In the genomic region with DNA sequence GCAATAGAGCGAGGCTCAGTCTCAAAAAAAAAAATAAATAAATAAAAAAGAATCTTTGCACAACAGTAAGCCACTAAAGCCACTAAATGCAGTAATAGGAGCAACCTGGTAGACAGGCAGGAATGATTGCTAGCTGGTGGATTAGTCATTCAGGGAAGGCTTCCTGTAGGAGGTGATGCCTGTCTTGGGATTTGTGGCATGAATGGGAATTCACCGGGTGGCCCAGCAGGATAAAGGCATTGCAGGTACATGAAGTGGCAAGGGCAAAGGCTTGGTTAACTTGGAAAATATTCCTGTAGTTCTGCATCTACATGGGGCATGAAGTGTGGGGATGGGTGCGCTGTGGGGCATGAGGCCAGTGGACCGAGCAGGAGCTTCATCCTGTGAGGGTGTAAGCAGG, we compare ENCODE assay signal across 18 cellular contexts.
DNase-seq lines count a peak whose midpoint lies in the region; ATAC-seq, FAIRE-seq and TF ChIP-seq lines count a peak whose summit lies in the region.
"Had no signal": no experiment of that assay in that cellular context is flagged by ENCODE, and none has a peak within 500 bp of the region (broad histone marks: within the 10 kb centered on the region; RNA-seq: fewer than 3 reads in every experiment).

No MANE protein-coding gene starts in this region.

- DNase-seq in A549 (ENCODE audit: low read depth in 1 of 2, low spot score in 1 of 2) (no peak), H9 (no peak), astrocyte (ENCODE audit: low read depth) (no peak), trophoblast cell (peak; percentile 86 to 89), sigmoid colon (no peak), SJCRH30 (no peak)
- no peak for DNase-seq in activated CD4-positive, alpha-beta memory T cell treated with anti-CD3 and anti-CD28 coated beads, Interleukin-2, amount 10 ng/mL, durations not matched to agents 7 days and 5 days
- DNase-seq: CD4-positive, alpha-beta memory T cell; NCI-H1092 treated with DMSO at 0.1 percent for 48 hours; NCI-H1436 treated with DMSO at 0.1 percent for 48 hours; NCI-H1930; Peyer's patch had no signal

- TF ChIP-seq POLR2A in A549 (IDR thresholded peaks at IDR 0.05; ENCODE audit: low read length), result no peak
- TF ChIP-seq POLR2A in sigmoid colon (IDR thresholded peaks at IDR 0.05), result no peak

- H3K23ac ChIP-seq in H9 (ENCODE audit: insufficient read length, low read depth, low read length) (no peak overlapping the region), trophoblast cell (ENCODE audit: low read length) (no peak overlapping the region)

- H2BK5ac ChIP-seq in H9 (ENCODE audit: insufficient read length, low read length) (no peak overlapping the region), trophoblast cell (ENCODE audit: low read depth, low read length, poor library complexity) (no peak overlapping the region)

- POLR2A ChIA-PET in A549 (lab: Yijun Ruan, JAX), result no interaction called here
- POLR2A ChIA-PET in activated CD4-positive, alpha-beta memory T cell treated with anti-CD3 and anti-CD28 coated beads, Interleukin-2, amount 10 ng/mL, durations not matched to agents 7 days and 5 days (lab: Charles Lee), result no interaction called here

- no peak overlapping the region for H2BK20ac ChIP-seq in H9 (ENCODE audit: low read depth, low read length, poor library complexity, severe bottlenecking)

- H3K79me2 ChIP-seq in H9 (ENCODE audit: insufficient read depth, low read length) (no peaks in the 10 kb centered on the region), astrocyte (ENCODE audit: insufficient read depth, low read length) (no peaks in the 10 kb centered on the region), trophoblast cell (ENCODE audit: control insufficient read depth, insufficient read depth, low read length, poor library complexity) (no peaks in the 10 kb centered on the region)

- no peak overlapping the region for H2BK12ac ChIP-seq in H9 (ENCODE audit: insufficient read length, low read depth, low read length)
- no peak overlapping the region for H2BK12ac ChIP-seq in trophoblast cell (ENCODE audit: low read length)

- H3K4me3 ChIP-seq in A549 (no peak overlapping the region), astrocyte (ENCODE audit: insufficient read depth, low read depth, low read length) (no peak overlapping the region), trophoblast cell (ENCODE audit: low read depth, low read length) (no peak overlapping the region), sigmoid colon (no peak overlapping the region), SJCRH30 (no peak overlapping the region)
- H3K4me3 ChIP-seq: BLaER1, HAP-1, Peyer's patch, SJSA1 had no signal

- H3K36me3 Mint-ChIP-seq in H9 (ENCODE audit: insufficient read depth in 1 of 3, low read depth in 3 of 3) (no peaks in the 10 kb centered on the region), astrocyte (ENCODE audit: low read depth, unreplicated experiment) (no peaks in the 10 kb centered on the region)
- H3K36me3 Mint-ChIP-seq in activated CD4-positive, alpha-beta memory T cell treated with anti-CD3 and anti-CD28 coated beads, Interleukin-2, amount 10 ng/mL, durations not matched to agents 7 days and 5 days (ENCODE audit: low read depth), result peaks cover 23% of the 10 kb centered on the region

- H4K8ac ChIP-seq in H9 (replicated peaks; ENCODE audit: insufficient read length, low read depth, low read length), result no peak overlapping the region
- H4K8ac ChIP-seq in trophoblast cell (ENCODE audit: low read depth, low read length), result no peak overlapping the region

- H2AFZ ChIP-seq in H9 (ENCODE audit: low read length), result no peak overlapping the region
- H2AFZ ChIP-seq in astrocyte (ENCODE audit: low read depth, low read length), result no peak overlapping the region
- no peak overlapping the region for H2AFZ ChIP-seq in trophoblast cell (ENCODE audit: insufficient read depth, low read length, poor library complexity)

- no peaks in the 10 kb centered on the region for H3K23me2 ChIP-seq in H9 (ENCODE audit: insufficient read length, low read depth, low read length, poor library complexity, severe bottlenecking)

- no peak for TF ChIP-seq RAD21 in A549 (conservative IDR thresholded peaks at IDR 0.05 in 1 of 2, IDR thresholded peaks at IDR 0.05 in 1 of 2)

- no peak overlapping the region for H3K56ac ChIP-seq in H9 (ENCODE audit: insufficient read length, low read depth, low read length)

- H2BK15ac ChIP-seq in H9 (ENCODE audit: low read depth, low read length), result no peak overlapping the region

- H3K9me3 Mint-ChIP-seq in H9, result no peaks in the 10 kb centered on the region
- no peaks in the 10 kb centered on the region for H3K9me3 Mint-ChIP-seq in astrocyte (ENCODE audit: unreplicated experiment)
- H3K9me3 Mint-ChIP-seq in activated CD4-positive, alpha-beta memory T cell treated with anti-CD3 and anti-CD28 coated beads, Interleukin-2, amount 10 ng/mL, durations not matched to agents 7 days and 5 days, result no peaks in the 10 kb centered on the region
- H3K9me3 Mint-ChIP-seq: CD4-positive, alpha-beta memory T cell had no signal

- CTCF ChIA-PET in A549 (lab: Yijun Ruan, JAX), result no interaction called here
- CTCF ChIA-PET in activated CD4-positive, alpha-beta memory T cell treated with anti-CD3 and anti-CD28 coated beads, Interleukin-2, amount 10 ng/mL, durations not matched to agents 7 days and 5 days (lab: Charles Lee), result no interaction called here

- H3K4me2 ChIP-seq in A549 (no peak overlapping the region), H9 (ENCODE audit: insufficient read depth, insufficient read length, low read length) (no peak overlapping the region), astrocyte (ENCODE audit: low read length) (no peak overlapping the region), trophoblast cell (ENCODE audit: low read length) (no peak overlapping the region)
- H3K4me2 ChIP-seq: BLaER1, KMS-11 had no signal

- no peak overlapping the region for H3K14ac ChIP-seq in H9 (ENCODE audit: insufficient read depth, low read length)
- no peak overlapping the region for H3K14ac ChIP-seq in trophoblast cell (ENCODE audit: low read length)

- intact Hi-C loops in sigmoid colon (cut with DNase I), result no loop called here

- no peak overlapping the region for H4K12ac ChIP-seq in trophoblast cell (ENCODE audit: low read depth, low read length)

- no peak for ATAC-seq in A549

- H2BK120ac ChIP-seq in H9 (ENCODE audit: low read depth, low read length, poor library complexity, severe bottlenecking) (no peak overlapping the region), trophoblast cell (ENCODE audit: insufficient read depth, low read length, poor library complexity) (no peak overlapping the region)

- H3K27ac Mint-ChIP-seq in H9 (peak overlapping the region in 2 of 3 experiments; percentile 31 to 46; a peak in 1 of 7 replicates), astrocyte (ENCODE audit: unreplicated experiment) (no peak overlapping the region)
- H3K27ac Mint-ChIP-seq in activated CD4-positive, alpha-beta memory T cell treated with anti-CD3 and anti-CD28 coated beads, Interleukin-2, amount 10 ng/mL, durations not matched to agents 7 days and 5 days, result no peak overlapping the region

- TF ChIP-seq EP300 in A549 (IDR thresholded peaks at IDR 0.05) (no peak), sigmoid colon (IDR thresholded peaks at IDR 0.05) (no peak)

- no peak overlapping the region for H4K5ac ChIP-seq in H9 (ENCODE audit: insufficient read length, low read depth, low read length)

- H3K9ac ChIP-seq in H9 (ENCODE audit: extremely low read depth, insufficient read length, low read length) (no peak overlapping the region), astrocyte (ENCODE audit: low read length) (no peak overlapping the region), trophoblast cell (ENCODE audit: low read length) (no peak overlapping the region)
- H3K9ac ChIP-seq: BLaER1, KMS-11 had no signal

- no peaks in the 10 kb centered on the region for H3K36me3 ChIP-seq in astrocyte (ENCODE audit: insufficient read depth, low read length)
- H3K36me3 ChIP-seq in trophoblast cell (ENCODE audit: control insufficient read depth in 1 of 2, insufficient read depth in 2 of 2, low read length in 2 of 2), result peaks cover 0 to 8% of the 10 kb centered on the region in 2 experiments
- no peaks in the 10 kb centered on the region for H3K36me3 ChIP-seq in sigmoid colon
- no peaks in the 10 kb centered on the region for H3K36me3 ChIP-seq in SJCRH30
- H3K36me3 ChIP-seq: HAP-1, Peyer's patch, SJSA1 had no signal

- no peaks in the 10 kb centered on the region for H3K27me3 ChIP-seq in H9 (ENCODE audit: insufficient read depth, low read length)
- H3K27me3 ChIP-seq in astrocyte (ENCODE audit: insufficient read depth, low read length), result peaks cover 11% of the 10 kb centered on the region
- H3K27me3 ChIP-seq in trophoblast cell (ENCODE audit: insufficient read depth, low read length), result no peaks in the 10 kb centered on the region
- H3K27me3 ChIP-seq in sigmoid colon, result no peaks in the 10 kb centered on the region
- H3K27me3 ChIP-seq in SJCRH30, result no peaks in the 10 kb centered on the region
- H3K27me3 ChIP-seq: BLaER1, Peyer's patch, SJSA1 had no signal

- H3K27me3 Mint-ChIP-seq in H9 (ENCODE audit: low read depth), result no peaks in the 10 kb centered on the region
- peaks cover 5% of the 10 kb centered on the region for H3K27me3 Mint-ChIP-seq in astrocyte (ENCODE audit: low read depth, unreplicated experiment)
- no peaks in the 10 kb centered on the region for H3K27me3 Mint-ChIP-seq in activated CD4-positive, alpha-beta memory T cell treated with anti-CD3 and anti-CD28 coated beads, Interleukin-2, amount 10 ng/mL, durations not matched to agents 7 days and 5 days
- H3K27me3 Mint-ChIP-seq: CD4-positive, alpha-beta memory T cell had no signal

- H3K27ac ChIP-seq in A549 (no peak overlapping the region), H9 (ENCODE audit: insufficient read length, low read depth, low read length) (no peak overlapping the region), astrocyte (ENCODE audit: low read depth, low read length) (no peak overlapping the region), trophoblast cell (ENCODE audit: low read depth, low read length) (no peak overlapping the region), sigmoid colon (no peak overlapping the region), SJCRH30 (no peak overlapping the region)
- H3K27ac ChIP-seq: BLaER1, HL-60, KMS-11, Peyer's patch, SJSA1 had no signal

- H3K4me1 Mint-ChIP-seq in H9 (peaks cover 32 to 53% of the 10 kb centered on the region in 2 experiments), astrocyte (ENCODE audit: low read depth, unreplicated experiment) (peaks cover 3% of the 10 kb centered on the region)
- H3K4me1 Mint-ChIP-seq in activated CD4-positive, alpha-beta memory T cell treated with anti-CD3 and anti-CD28 coated beads, Interleukin-2, amount 10 ng/mL, durations not matched to agents 7 days and 5 days, result peaks cover 36% of the 10 kb centered on the region

- FAIRE-seq in A549 (lab: Jason Lieb, UNC) (no peak), astrocyte (lab: Jason Lieb, UNC) (no peak)
- FAIRE-seq: GM12891 had no signal

- H4K91ac ChIP-seq in H9 (ENCODE audit: insufficient read length, low read depth, low read length), result no peak overlapping the region
- H4K91ac ChIP-seq in trophoblast cell (ENCODE audit: low read depth, low read length), result no peak overlapping the region

- H4K20me1 ChIP-seq in H9 (ENCODE audit: control insufficient read depth, insufficient read depth, insufficient read length), result no peaks in the 10 kb centered on the region
- H4K20me1 ChIP-seq in astrocyte (ENCODE audit: insufficient read depth, low read length), result peaks cover 21% of the 10 kb centered on the region

- H3K9me3 ChIP-seq in A549 (no peaks in the 10 kb centered on the region), H9 (ENCODE audit: control insufficient read depth, low read depth, low read length) (no peaks in the 10 kb centered on the region), astrocyte (ENCODE audit: insufficient read depth, low read depth, low read length) (no peaks in the 10 kb centered on the region), trophoblast cell (ENCODE audit: insufficient read depth, low read depth, low read length) (peaks cover 3% of the 10 kb centered on the region), sigmoid colon (no peaks in the 10 kb centered on the region), SJCRH30 (replicated peaks) (no peaks in the 10 kb centered on the region)
- H3K9me3 ChIP-seq: BLaER1, HAP-1, Peyer's patch, SJSA1 had no signal

- 92% methylated on average over 4 of the region's 4 CpGs for WGBS in A549 (ENCODE audit: missing lambda C conversion rate)
- WGBS in H9 (ENCODE audit: extremely low coverage, insufficient read length, low lambda C conversion rate), result no CpG with 5 or more reads among the region's 4 CpGs
- WGBS in trophoblast cell (ENCODE audit: extremely low coverage, insufficient coverage, insufficient read length), result no CpG with 5 or more reads among the region's 4 CpGs
- 69 to 86% methylated on average over 4 of the region's 4 CpGs for WGBS in sigmoid colon, 2 donors

- H2AK5ac ChIP-seq in H9 (ENCODE audit: insufficient read length, low read length), result no peak overlapping the region
- H2AK5ac ChIP-seq in trophoblast cell (ENCODE audit: low read length), result no peak overlapping the region

- no peak overlapping the region for H3K18ac ChIP-seq in H9 (ENCODE audit: insufficient read length, low read depth, low read length)
- H3K18ac ChIP-seq in trophoblast cell (ENCODE audit: low read length), result no peak overlapping the region

- H3K4me1 ChIP-seq in A549 (no peaks in the 10 kb centered on the region), H9 (ENCODE audit: insufficient read depth, low read length) (no peaks in the 10 kb centered on the region), astrocyte (ENCODE audit: insufficient read depth, low read length) (no peaks in the 10 kb centered on the region), trophoblast cell (ENCODE audit: control insufficient read depth in 1 of 2, insufficient read depth in 2 of 2, low read length in 2 of 2) (peaks cover 0 to 3% of the 10 kb centered on the region in 2 experiments), sigmoid colon (no peaks in the 10 kb centered on the region), SJCRH30 (peaks cover 6% of the 10 kb centered on the region)
- H3K4me1 ChIP-seq: SJSA1 had no signal

- H3K4me3 Mint-ChIP-seq in H9 (no peak overlapping the region; a peak in 1 of 5 replicates), astrocyte (ENCODE audit: unreplicated experiment) (peak overlapping the region; percentile 60)
- no peak overlapping the region for H3K4me3 Mint-ChIP-seq in activated CD4-positive, alpha-beta memory T cell treated with anti-CD3 and anti-CD28 coated beads, Interleukin-2, amount 10 ng/mL, durations not matched to agents 7 days and 5 days
- H3K4me3 Mint-ChIP-seq: CD4-positive, alpha-beta memory T cell had no signal

- H3K79me1 ChIP-seq in H9 (ENCODE audit: insufficient read depth, low read depth, low read length, poor library complexity, severe bottlenecking) (no peaks in the 10 kb centered on the region), trophoblast cell (ENCODE audit: low read length) (no peaks in the 10 kb centered on the region)

- H3T11ph ChIP-seq in H9 (ENCODE audit: low read length), result no peak overlapping the region

- TF ChIP-seq CTCF in A549 (IDR thresholded peaks at IDR 0.05) (no peak), H9 (conservative IDR thresholded peaks at IDR 0.05) (no peak), astrocyte (IDR thresholded peaks at IDR 0.05; ENCODE audit: insufficient read depth, low read depth, low read length) (no peak), sigmoid colon (IDR thresholded peaks at IDR 0.05) (no peak)

- H3K4ac ChIP-seq in H9 (ENCODE audit: low read depth, low read length), result no peak overlapping the region
- H3K4ac ChIP-seq in trophoblast cell (ENCODE audit: low read depth, low read length), result no peak overlapping the region

Comparison
In these comparisons a context has a peak if more than half of its experiments do, and no peak if none do; other contexts are left out.
1. DNase-seq: peak in trophoblast cell (2 of 2); none in A549 (0 of 2), H9 (single experiment), astrocyte (single experiment), sigmoid colon (single experiment), activated CD4-positive, alpha-beta memory T cell treated with anti-CD3 and anti-CD28 coated beads, Interleukin-2, amount 10 ng/mL, durations not matched to agents 7 days and 5 days (single experiment) and SJCRH30 (0 of 2).
2. H3K27ac Mint-ChIP-seq: peak in H9 (2 of 3); none in astrocyte (single experiment) and activated CD4-positive, alpha-beta memory T cell treated with anti-CD3 and anti-CD28 coated beads, Interleukin-2, amount 10 ng/mL, durations not matched to agents 7 days and 5 days (single experiment).